14 cellular contexts compared by ENCODE assay signal in the genomic region with DNA sequence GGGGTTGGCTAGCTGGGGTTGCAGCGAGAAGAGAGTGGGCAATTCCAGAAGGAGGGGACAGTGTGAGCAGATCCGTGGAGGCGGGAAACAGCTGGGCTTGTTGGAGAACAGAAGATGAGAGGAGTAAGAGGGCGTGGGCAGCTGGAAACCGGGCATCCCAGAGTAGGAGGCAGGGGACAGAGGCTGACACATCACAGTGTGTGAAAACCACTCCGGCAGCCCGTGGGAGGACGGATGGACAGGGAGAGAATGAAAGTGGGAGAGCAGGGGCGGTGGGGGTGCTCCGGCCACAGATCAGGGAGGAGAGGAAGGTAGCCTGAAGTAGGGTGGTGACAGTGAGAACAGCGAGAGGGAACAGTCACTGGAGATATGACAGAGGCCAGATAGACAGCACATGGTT. TPM values are rescaled to one million over a fixed set of nuclear protein-coding genes. Genes with fewer than 3 reads are reported as not detected.
"Had no signal": no experiment of that assay in that cellular context is flagged by ENCODE, and none has a peak within 500 bp of the region (broad histone marks: within the 10 kb centered on the region; RNA-seq: fewer than 3 reads in every experiment).

No MANE protein-coding gene starts in this region.

- H3K27ac ChIP-seq: left lung, suprapubic skin, upper lobe of left lung had no signal

- H3K4me3 ChIP-seq: left lung, suprapubic skin, upper lobe of left lung had no signal

- H3K4me1 ChIP-seq: left lung, upper lobe of left lung had no signal

- H3K27me3 ChIP-seq: left lung, suprapubic skin, upper lobe of left lung had no signal

- DNase-seq: activated CD4-positive, alpha-beta T cell treated with anti-CD3 and anti-CD28 coated beads for 4 hours; activated CD8-positive, alpha-beta T cell treated with anti-CD3 and anti-CD28 coated beads, Interleukin-2, amount 10 ng/mL, durations not matched to agents 7 days and 5 days; endodermal cell; erythroblast; foreskin fibroblast; left lung; nephron progenitor cell; stimulated activated CD4-positive, alpha-beta T cell treated with anti-CD3 and anti-CD28 coated beads, Interleukin-2, amount 100 ng/mL, for 48 hours; stimulated activated naive CD4-positive, alpha-beta T cell treated with Interleukin-2 at 50 U/mL for 16 hours; T-cell; T1000; upper lobe of left lung had no signal

- ATAC-seq: activated CD8-positive, alpha-beta T cell treated with anti-CD3 and anti-CD28 coated beads, Interleukin-2, amount 10 ng/mL, durations not matched to agents 7 days and 5 days; left lung; sciatic nerve; T-cell had no signal

- H3K36me3 ChIP-seq: left lung, suprapubic skin, upper lobe of left lung had no signal

- H3K9me3 ChIP-seq: left lung, suprapubic skin, upper lobe of left lung had no signal

RNA-seq across cellular contexts. Expression of a gene that starts 26.7 kb away (rescaled TPM):
- total RNA-seq: activated CD8-positive, alpha-beta T cell treated with anti-CD3 and anti-CD28 coated beads, Interleukin-2, amount 10 ng/mL, durations not matched to agents 7 days and 5 days; left lung; sciatic nerve; T-cell; upper lobe of left lung had no signal
